Comparison of ENCODE assay signal across 23 cellular contexts in the genomic region with DNA sequence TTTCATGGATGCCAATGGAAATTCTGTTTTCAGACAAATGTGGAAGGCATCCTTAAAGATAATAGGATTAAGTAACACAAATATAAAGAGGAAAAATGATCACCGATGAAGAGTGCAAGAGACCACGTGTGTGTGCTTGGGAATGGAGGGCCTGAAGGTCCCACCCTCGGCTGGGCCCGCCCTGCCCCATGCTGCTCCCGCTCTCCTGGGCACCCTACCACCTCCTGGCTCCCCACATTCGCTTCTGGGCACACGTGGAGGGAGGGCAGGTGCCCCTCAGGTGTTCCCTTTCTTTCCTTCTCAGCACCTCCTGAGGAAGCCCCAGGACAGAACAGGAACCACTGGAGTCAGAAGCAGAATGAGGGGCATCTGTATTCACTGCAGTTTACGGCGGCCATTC.
"Had no signal": no experiment of that assay in that cellular context is flagged by ENCODE, and none has a peak within 500 bp of the region (broad histone marks: within the 10 kb centered on the region; RNA-seq: fewer than 3 reads in every experiment).

No MANE protein-coding gene starts in this region.

- H3K9me3 Mint-ChIP-seq: activated B cell treated with CpG ODN at 0.5 μM for 24 hours; activated CD8-positive, alpha-beta T cell treated with anti-CD3 and anti-CD28 coated beads for 36 hours; activated naive CD8-positive, alpha-beta T cell treated with anti-CD3 and anti-CD28 coated beads, Interleukin-2, amount 10 ng/mL, durations not matched to agents 7 days and 5 days; activated T-cell treated with anti-CD3 and anti-CD28 coated beads, Interleukin-2, amount 50 U/mL, for 24 hours; activated T-helper 1 cell treated with anti-CD3 and anti-CD28 coated beads, Interleukin-12 subunit alpha, Interleukin-12 subunit beta, Interleukin-2, Interleukin-4 antibody, amounts not matched to agents 30 ng/mL and 10 ng/mL and 1 ng/mL, durations not matched to agents 14 hours and 24 hours and 36 hours; central memory CD8-positive, alpha-beta T cell; T-cell had no signal

- H3K27ac Mint-ChIP-seq: activated B cell treated with CpG ODN at 0.5 μM for 24 hours; activated CD4-positive, alpha-beta T cell treated with anti-CD3 and anti-CD28 coated beads for 36 hours; activated CD8-positive, alpha-beta T cell treated with anti-CD3 and anti-CD28 coated beads for 36 hours; activated naive CD8-positive, alpha-beta T cell treated with anti-CD3 and anti-CD28 coated beads, Interleukin-2, amount 10 ng/mL, durations not matched to agents 7 days and 5 days; activated T-cell treated with anti-CD3 and anti-CD28 coated beads, Interleukin-2, amount 50 U/mL, for 24 hours; activated T-helper 1 cell treated with anti-CD3 and anti-CD28 coated beads, Interleukin-12 subunit alpha, Interleukin-12 subunit beta, Interleukin-2, Interleukin-4 antibody, amounts not matched to agents 30 ng/mL and 10 ng/mL and 1 ng/mL, durations not matched to agents 14 hours and 24 hours and 36 hours; T-cell had no signal

- H3K4me1 Mint-ChIP-seq: activated B cell treated with CpG ODN at 0.5 μM for 24 hours; activated CD4-positive, alpha-beta T cell treated with anti-CD3 and anti-CD28 coated beads for 36 hours; activated naive CD8-positive, alpha-beta T cell treated with anti-CD3 and anti-CD28 coated beads, Interleukin-2, amount 10 ng/mL, durations not matched to agents 7 days and 5 days; central memory CD8-positive, alpha-beta T cell; T-cell had no signal

- H3K4me3 ChIP-seq: SK-N-MC had no signal

- H3K36me3 Mint-ChIP-seq: activated naive CD8-positive, alpha-beta T cell treated with anti-CD3 and anti-CD28 coated beads, Interleukin-2, amount 10 ng/mL, durations not matched to agents 7 days and 5 days; T-cell had no signal

- H3K27ac ChIP-seq: SK-N-MC had no signal

- DNase-seq: activated B cell treated with CpG ODN at 0.5 μM for 24 hours; activated CD4-positive, alpha-beta T cell treated with anti-CD3 and anti-CD28 coated beads for 36 hours; activated CD8-positive, alpha-beta T cell treated with anti-CD3 and anti-CD28 coated beads for 36 hours; activated gamma-delta T cell; activated naive CD4-positive, alpha-beta T cell treated with anti-CD3 and anti-CD28 coated beads, Interleukin-2, amount 50 U/mL, for 16 hours; activated T-cell treated with anti-CD3 and anti-CD28 coated beads, Interleukin-2, amount 50 U/mL, for 24 hours; MM.1S; NCI-H1105 treated with DMSO at 0.1 percent for 48 hours; NCI-H1436 treated with DMSO at 0.1 percent for 48 hours; NCI-H187; NCI-H2081; NCI-H510A treated with DMSO at 0.1 percent for 48 hours; NCI-H69; NK-92 treated with Interleukin-12 subunit alpha and Interleukin-12 subunit beta, amount 100 ng/mL, for 24 hours; OCI-M1; RPMI8226; T-cell; T-helper 2 cell; T1000 had no signal

- H3K4me3 Mint-ChIP-seq: activated B cell treated with CpG ODN at 0.5 μM for 24 hours; activated CD4-positive, alpha-beta T cell treated with anti-CD3 and anti-CD28 coated beads for 36 hours; activated CD8-positive, alpha-beta T cell treated with anti-CD3 and anti-CD28 coated beads for 36 hours; activated naive CD8-positive, alpha-beta T cell treated with anti-CD3 and anti-CD28 coated beads, Interleukin-2, amount 10 ng/mL, durations not matched to agents 7 days and 5 days; activated T-cell treated with anti-CD3 and anti-CD28 coated beads, Interleukin-2, amount 50 U/mL, for 24 hours; activated T-helper 1 cell treated with anti-CD3 and anti-CD28 coated beads, Interleukin-12 subunit alpha, Interleukin-12 subunit beta, Interleukin-2, Interleukin-4 antibody, amounts not matched to agents 30 ng/mL and 10 ng/mL and 1 ng/mL, durations not matched to agents 14 hours and 24 hours and 36 hours; central memory CD8-positive, alpha-beta T cell; T-cell had no signal
